Comparison of ENCODE assay signal across 1 cellular context in the genomic region with DNA sequence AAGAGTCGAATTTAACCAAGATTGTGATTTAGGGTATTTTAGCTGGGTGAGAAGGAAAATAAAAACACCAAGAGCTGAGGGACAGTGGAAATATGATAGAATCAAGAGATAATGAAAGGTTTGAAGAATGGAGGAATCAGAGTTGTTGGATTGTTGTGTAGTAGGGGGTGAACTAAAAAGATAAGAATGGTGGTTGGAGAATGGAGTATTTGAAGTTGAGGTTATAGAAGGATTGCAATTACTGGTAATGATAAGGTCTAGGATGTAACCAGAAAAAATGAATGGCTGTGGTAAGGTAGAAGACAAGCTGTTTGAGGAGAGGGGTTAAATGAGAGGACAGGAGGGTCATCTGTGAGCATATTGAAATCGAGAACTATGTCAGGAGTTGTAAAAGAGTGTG.
TF ChIP-seq lines count a peak whose summit lies in the region.

No MANE protein-coding gene starts in this region.

TF ChIP-seq in HepG2, 621 proteins besides CTCF, POLR2A, EP300 and RAD21:
- no peak for TF ChIP-seq BRCA1 (CRISPR knock-in tag; IDR thresholded peaks at IDR 0.05)
- TF ChIP-seq, protein P1, sequence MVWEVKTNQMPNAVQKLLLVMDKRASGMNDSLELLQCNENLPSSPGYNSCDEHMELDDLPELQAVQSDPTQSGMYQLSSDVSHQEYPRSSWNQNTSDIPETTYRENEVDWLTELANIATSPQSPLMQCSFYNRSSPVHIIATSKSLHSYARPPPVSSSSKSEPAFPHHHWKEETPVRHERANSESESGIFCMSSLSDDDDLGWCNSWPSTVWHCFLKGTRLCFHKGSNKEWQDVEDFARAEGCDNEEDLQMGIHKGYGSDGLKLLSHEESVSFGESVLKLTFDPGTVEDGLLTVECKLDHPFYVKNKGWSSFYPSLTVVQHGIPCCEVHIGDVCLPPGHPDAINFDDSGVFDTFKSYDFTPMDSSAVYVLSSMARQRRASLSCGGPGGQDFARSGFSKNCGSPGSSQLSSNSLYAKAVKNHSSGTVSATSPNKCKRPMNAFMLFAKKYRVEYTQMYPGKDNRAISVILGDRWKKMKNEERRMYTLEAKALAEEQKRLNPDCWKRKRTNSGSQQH (CRISPR knock-in tag; IDR thresholded peaks at IDR 0.05; ENCODE audit: low read depth): no peak
- no peak for TF ChIP-seq MEIS1 (CRISPR knock-in tag; IDR thresholded peaks at IDR 0.05; ENCODE audit: borderline replicate concordance)
- no peak for TF ChIP-seq ZSCAN22 (CRISPR knock-in tag; IDR thresholded peaks at IDR 0.05)
- TF ChIP-seq, protein P2, sequence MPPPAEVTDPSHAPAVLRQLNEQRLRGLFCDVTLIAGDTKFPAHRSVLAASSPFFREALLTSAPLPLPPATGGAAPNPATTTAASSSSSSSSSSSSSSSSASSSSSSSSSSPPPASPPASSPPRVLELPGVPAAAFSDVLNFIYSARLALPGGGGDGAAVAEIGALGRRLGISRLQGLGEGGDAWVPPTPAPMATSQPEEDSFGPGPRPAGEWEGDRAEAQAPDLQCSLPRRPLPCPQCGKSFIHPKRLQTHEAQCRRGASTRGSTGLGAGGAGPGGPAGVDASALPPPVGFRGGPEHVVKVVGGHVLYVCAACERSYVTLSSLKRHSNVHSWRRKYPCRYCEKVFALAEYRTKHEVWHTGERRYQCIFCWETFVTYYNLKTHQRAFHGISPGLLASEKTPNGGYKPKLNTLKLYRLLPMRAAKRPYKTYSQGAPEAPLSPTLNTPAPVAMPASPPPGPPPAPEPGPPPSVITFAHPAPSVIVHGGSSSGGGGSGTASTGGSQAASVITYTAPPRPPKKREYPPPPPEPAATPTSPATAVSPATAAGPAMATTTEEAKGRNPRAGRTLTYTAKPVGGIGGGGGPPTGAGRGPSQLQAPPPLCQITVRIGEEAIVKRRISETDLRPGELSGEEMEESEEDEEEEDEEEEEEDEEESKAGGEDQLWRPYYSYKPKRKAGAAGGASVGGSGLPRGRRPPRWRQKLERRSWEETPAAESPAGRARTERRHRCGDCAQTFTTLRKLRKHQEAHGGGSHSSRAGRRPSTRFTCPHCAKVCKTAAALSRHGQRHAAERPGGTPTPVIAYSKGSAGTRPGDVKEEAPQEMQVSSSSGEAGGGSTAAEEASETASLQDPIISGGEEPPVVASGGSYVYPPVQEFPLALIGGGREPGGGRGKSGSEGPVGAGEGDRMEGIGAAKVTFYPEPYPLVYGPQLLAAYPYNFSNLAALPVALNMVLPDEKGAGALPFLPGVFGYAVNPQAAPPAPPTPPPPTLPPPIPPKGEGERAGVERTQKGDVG (CRISPR knock-in tag; IDR thresholded peaks at IDR 0.05; ENCODE audit: borderline replicate concordance): no peak
- no peak for TF ChIP-seq ZNF292 (CRISPR knock-in tag; IDR thresholded peaks at IDR 0.05; ENCODE audit: borderline replicate concordance, low read depth)
- no peak for TF ChIP-seq TP53 (CRISPR knock-in tag; conservative IDR thresholded peaks at IDR 0.05)
- TF ChIP-seq ZFP1 (CRISPR knock-in tag; IDR thresholded peaks at IDR 0.05): no peak
- no peak for TF ChIP-seq CENPT (CRISPR knock-in tag; IDR thresholded peaks at IDR 0.05; ENCODE audit: low read depth)
- TF ChIP-seq, protein P3, sequence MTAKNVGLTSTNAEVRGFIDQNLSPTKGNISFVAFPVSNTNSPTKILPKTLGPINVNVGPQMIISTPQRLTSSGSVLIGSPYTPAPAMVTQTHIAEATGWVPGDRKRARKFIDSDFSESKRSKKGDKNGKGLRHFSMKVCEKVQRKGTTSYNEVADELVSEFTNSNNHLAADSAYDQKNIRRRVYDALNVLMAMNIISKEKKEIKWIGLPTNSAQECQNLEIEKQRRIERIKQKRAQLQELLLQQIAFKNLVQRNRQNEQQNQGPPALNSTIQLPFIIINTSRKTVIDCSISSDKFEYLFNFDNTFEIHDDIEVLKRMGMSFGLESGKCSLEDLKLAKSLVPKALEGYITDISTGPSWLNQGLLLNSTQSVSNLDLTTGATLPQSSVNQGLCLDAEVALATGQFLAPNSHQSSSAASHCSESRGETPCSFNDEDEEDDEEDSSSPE (CRISPR knock-in tag; IDR thresholded peaks at IDR 0.05): no peak
